1 cellular context compared by ENCODE assay signal in genomic region chr18:8726963-8727730, GRCh38.
TF ChIP-seq lines count a peak whose summit lies in the region.

No MANE protein-coding gene starts in this region.

TF ChIP-seq in endothelial cell of umbilical vein, 7 proteins besides CTCF, POLR2A, EP300 and RAD21:
- no peak for TF ChIP-seq MAX (IDR thresholded peaks at IDR 0.05; ENCODE audit: insufficient read depth, insufficient read length)
- no peak for TF ChIP-seq POLR2AphosphoS5 (IDR thresholded peaks at IDR 0.05; ENCODE audit: insufficient read depth, low read depth, low read length)
- TF ChIP-seq GATA2 (IDR thresholded peaks at IDR 0.05; ENCODE audit: insufficient read depth, insufficient read length, low read depth, low read length): no peak
- TF ChIP-seq JUN (IDR thresholded peaks at IDR 0.05; ENCODE audit: borderline replicate concordance, insufficient read depth, insufficient read length, low read depth): no peak
- no peak for TF ChIP-seq FOS (IDR thresholded peaks at IDR 0.05; ENCODE audit: borderline replicate concordance, insufficient read depth, low read length)
- no peak for TF ChIP-seq MYC (IDR thresholded peaks at IDR 0.05; ENCODE audit: low read depth, low read length)
- no peak for TF ChIP-seq EZH2 (IDR thresholded peaks at IDR 0.05; ENCODE audit: borderline replicate concordance, low read depth, low read length, severe bottlenecking)
